13 cellular contexts compared by ENCODE assay signal in the genomic region with DNA sequence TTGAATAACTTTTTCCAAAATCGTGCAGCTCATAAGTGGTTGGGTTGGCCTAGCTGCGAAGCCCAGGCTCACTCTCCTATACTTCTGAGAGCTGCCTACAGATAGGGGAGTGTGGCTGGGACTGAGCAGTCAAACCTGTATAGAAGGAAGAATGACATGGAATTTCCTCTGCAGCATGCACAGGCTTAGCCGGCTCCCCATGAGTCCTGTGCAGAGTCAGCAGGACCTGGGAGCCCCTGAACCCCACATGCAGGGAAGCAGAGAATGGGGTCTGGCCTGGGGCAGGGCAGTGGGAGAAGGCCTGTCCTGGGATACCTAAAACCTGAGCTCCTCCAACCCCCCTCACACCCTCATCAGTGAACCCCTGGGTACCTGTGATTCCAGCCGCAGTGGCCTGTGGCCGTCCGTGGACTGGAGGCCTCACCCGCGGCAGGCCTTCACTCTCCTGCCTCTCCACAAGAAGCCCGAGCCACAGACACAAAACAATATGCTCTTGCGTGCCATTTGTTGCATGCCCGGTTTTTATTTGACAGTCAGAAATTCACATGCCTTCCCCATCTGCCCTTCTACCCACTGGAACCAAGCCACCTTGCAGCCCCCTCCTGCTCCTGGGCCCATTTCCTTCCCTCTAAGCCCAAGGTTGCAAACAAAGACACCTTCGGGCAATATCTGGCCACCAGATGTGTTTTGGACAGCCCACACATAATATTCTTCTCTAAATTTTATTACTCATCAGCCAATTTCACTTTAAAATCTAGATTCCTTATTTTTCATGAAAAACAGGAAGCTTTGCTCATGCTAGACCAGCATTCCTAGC. TPM values are rescaled to one million over a fixed set of nuclear protein-coding genes. Genes with fewer than 3 reads are reported as not detected.
DNase-seq lines count a peak whose midpoint lies in the region; ATAC-seq and TF ChIP-seq lines count a peak whose summit lies in the region.
"Had no signal": no experiment of that assay in that cellular context is flagged by ENCODE, and none has a peak within 500 bp of the region (broad histone marks: within the 10 kb centered on the region; RNA-seq: fewer than 3 reads in every experiment).

No MANE protein-coding gene starts in this region.

- H3K27me3 Mint-ChIP-seq in activated CD8-positive, alpha-beta T cell treated with anti-CD3 and anti-CD28 coated beads, Interleukin-2, amount 10 ng/mL, durations not matched to agents 7 days and 5 days (ENCODE audit: low read depth), result no peaks in the 10 kb centered on the region
- peaks cover 2 to 9% (median 2%) of the 10 kb centered on the region in 3 donors for H3K27me3 Mint-ChIP-seq in immature natural killer cell (ENCODE audit: low read depth in 3 of 3)

- no peak for ATAC-seq in left ventricle myocardium superior
- no peak for ATAC-seq in heart left ventricle
- ATAC-seq in activated CD8-positive, alpha-beta T cell treated with anti-CD3 and anti-CD28 coated beads, Interleukin-2, amount 10 ng/mL, durations not matched to agents 7 days and 5 days, result peak; percentile 31
- ATAC-seq: GM12878 had no signal

- TF ChIP-seq POLR2A in heart left ventricle (IDR thresholded peaks at IDR 0.05), result no peak
- no peak for TF ChIP-seq POLR2A in transverse colon (IDR thresholded peaks at IDR 0.05)

- H3K27me3 ChIP-seq in heart left ventricle (no peaks in the 10 kb centered on the region), transverse colon (no peaks in the 10 kb centered on the region)
- H3K27me3 ChIP-seq: esophagus muscularis mucosa had no signal

- in situ Hi-C loops in transverse colon (cut with MboI; ENCODE audit: low pct_ligation_motif_present in 1 of 4, low pct_unique_long_range_greater_than_20kb in 1 of 4, low sequenced_read_pairs in 3 of 4), result no loop called here

- TF ChIP-seq CTCF in heart left ventricle (IDR thresholded peaks at IDR 0.05), result no peak
- no peak for TF ChIP-seq CTCF in transverse colon (IDR thresholded peaks at IDR 0.05)

- H3K36me3 Mint-ChIP-seq in activated CD8-positive, alpha-beta T cell treated with anti-CD3 and anti-CD28 coated beads, Interleukin-2, amount 10 ng/mL, durations not matched to agents 7 days and 5 days (ENCODE audit: low read depth), result peaks cover 13% of the 10 kb centered on the region
- H3K36me3 Mint-ChIP-seq in immature natural killer cell, result no peaks in the 10 kb centered on the region

- POLR2A ChIA-PET in activated CD8-positive, alpha-beta T cell treated with anti-CD3 and anti-CD28 coated beads, Interleukin-2, amount 10 ng/mL, durations not matched to agents 7 days and 5 days (lab: Charles Lee), result interaction anchor here (0.5 to 4.3 kb wide), 10 partner anchors 9 to 36 kb away, joined by 3 to 45 read pairs (median 4); a partner anchor contains a TSS

- H3K4me3 ChIP-seq in heart left ventricle (no peak overlapping the region), transverse colon (no peak overlapping the region)
- H3K4me3 ChIP-seq: esophagus muscularis mucosa, GM12878, lung had no signal

- no peaks in the 10 kb centered on the region for H3K36me3 ChIP-seq in heart left ventricle
- no peaks in the 10 kb centered on the region for H3K36me3 ChIP-seq in transverse colon

- TF ChIP-seq EP300 in transverse colon (IDR thresholded peaks at IDR 0.05; ENCODE audit: low read depth), result no peak

- DNase-seq in left ventricle myocardium superior (peak; percentile 5), heart left ventricle (no peak), immature natural killer cell (no peak), transverse colon (no peak), NCI-H345 treated with DMSO at 0.1 percent for 48 hours (lab: John Stamatoyannopoulos, UW; ENCODE audit: unreplicated experiment) (no peak), UCSD-AML1 (lab: John Stamatoyannopoulos, UW; ENCODE audit: unreplicated experiment) (no peak), HuH-7 (ENCODE audit: low spot score) (no peak)
- DNase-seq in activated CD8-positive, alpha-beta T cell treated with anti-CD3 and anti-CD28 coated beads, Interleukin-2, amount 10 ng/mL, durations not matched to agents 7 days and 5 days, result no peak
- DNase-seq: NCI-H774, T-helper 9 cell had no signal

- H3K27ac Mint-ChIP-seq in activated CD8-positive, alpha-beta T cell treated with anti-CD3 and anti-CD28 coated beads, Interleukin-2, amount 10 ng/mL, durations not matched to agents 7 days and 5 days, result peak overlapping the region; percentile 93
- H3K27ac Mint-ChIP-seq in immature natural killer cell, result peak overlapping the region; percentile 72 to 93 (median 90)

- H3K9me3 ChIP-seq in heart left ventricle, result peaks cover 0 to 4% (median 0%) of the 10 kb centered on the region in 12 donors
- no peaks in the 10 kb centered on the region for H3K9me3 ChIP-seq in transverse colon
- H3K9me3 ChIP-seq: esophagus muscularis mucosa had no signal

- peaks cover 100% of the 10 kb centered on the region for H3K4me1 Mint-ChIP-seq in activated CD8-positive, alpha-beta T cell treated with anti-CD3 and anti-CD28 coated beads, Interleukin-2, amount 10 ng/mL, durations not matched to agents 7 days and 5 days (ENCODE audit: low read depth)
- H3K4me1 Mint-ChIP-seq in immature natural killer cell, result peaks cover 85 to 89% of the 10 kb centered on the region in 2 donors

- CTCF ChIA-PET in activated CD8-positive, alpha-beta T cell treated with anti-CD3 and anti-CD28 coated beads, Interleukin-2, amount 10 ng/mL, durations not matched to agents 7 days and 5 days (lab: Charles Lee), result interaction anchor here (0.7 to 6.4 kb wide), 10 partner anchors 10 to 74 kb away, joined by 3 to 56 read pairs (median 5); no protein-coding TSS in a partner anchor

- 81 to 83% (median 82%) methylated on average over 12 of the region's 12 CpGs for WGBS in heart left ventricle, 4 donors
- 44 to 61% methylated on average over 1 to 12 of the region's 12 CpGs for WGBS in transverse colon (ENCODE audit: low coverage in 1 of 2), 2 donors

- H3K4me3 Mint-ChIP-seq in activated CD8-positive, alpha-beta T cell treated with anti-CD3 and anti-CD28 coated beads, Interleukin-2, amount 10 ng/mL, durations not matched to agents 7 days and 5 days, result no peak overlapping the region
- H3K4me3 Mint-ChIP-seq in immature natural killer cell, result peak overlapping the region in 1 of 5 donors; percentile 68

- H3K4me1 ChIP-seq in heart left ventricle (peaks cover 0 to 92% (median 13%) of the 10 kb centered on the region in 12 donors), transverse colon (peaks cover 18 to 52% (median 34%) of the 10 kb centered on the region in 4 donors)

- H3K9me3 Mint-ChIP-seq in activated CD8-positive, alpha-beta T cell treated with anti-CD3 and anti-CD28 coated beads, Interleukin-2, amount 10 ng/mL, durations not matched to agents 7 days and 5 days (ENCODE audit: insufficient read depth), result no peaks in the 10 kb centered on the region
- H3K9me3 Mint-ChIP-seq in immature natural killer cell, result no peaks in the 10 kb centered on the region

- intact Hi-C loops in left ventricle myocardium superior (cut with micrococcal nuclease) (no loop called here), heart left ventricle (cut with DNase I) (no loop called here), transverse colon (cut with DNase I; ENCODE audit: low total_unique reads) (no loop called here)

- peak overlapping the region in 2 of 12 donors; percentile 17 to 87 for H3K27ac ChIP-seq in heart left ventricle
- H3K27ac ChIP-seq in transverse colon, result peak overlapping the region; percentile 68 to 81 (median 78)

RNA-seq across cellular contexts. Expression of a gene that starts 18.0 kb away (rescaled TPM):
- 0.07 TPM for total RNA-seq in left ventricle myocardium superior
- total RNA-seq in heart left ventricle, result under 1 TPM in 3 of 9 donors, not detected in 6; 0.05 to 0.57 (median 0.13) TPM
- under 1 TPM; 0.03 to 0.08 TPM for polyA plus RNA-seq in heart left ventricle
- total RNA-seq in activated CD8-positive, alpha-beta T cell treated with anti-CD3 and anti-CD28 coated beads, Interleukin-2, amount 10 ng/mL, durations not matched to agents 7 days and 5 days, result 1 to 10 TPM in 1 of 2 experiments, under 1 TPM in 1; 0.73 to 1.1 TPM
- polyA plus RNA-seq in immature natural killer cell, result under 1 TPM in 2 of 3 donors, not detected in 1; 0.09 to 0.11 TPM
- under 1 TPM in 1 of 4 donors, not detected in 3; 0.16 TPM for total RNA-seq in transverse colon

RNA-seq across cellular contexts. Expression of a gene that starts 35.8 kb away (rescaled TPM):
- total RNA-seq in left ventricle myocardium superior, result 127 TPM
- total RNA-seq in heart left ventricle, result 100 to 1,000 TPM in 1 of 9 donors, 10 to 100 TPM in 8; 32.6 to 103 (median 83.2) TPM
- 100 to 1,000 TPM in 1 of 2 donors, 10 to 100 TPM in 1; 56.7 to 181 TPM for polyA plus RNA-seq in heart left ventricle
- total RNA-seq in activated CD8-positive, alpha-beta T cell treated with anti-CD3 and anti-CD28 coated beads, Interleukin-2, amount 10 ng/mL, durations not matched to agents 7 days and 5 days, result 100 to 1,000 TPM; 127 to 133 TPM
- polyA plus RNA-seq in immature natural killer cell, result 100 to 1,000 TPM; 183 to 376 (median 274) TPM
- 10 to 100 TPM; 54.3 to 77.0 (median 61.6) TPM for total RNA-seq in transverse colon
